ENCODE assay signal across 28 cellular contexts in the genomic region with DNA sequence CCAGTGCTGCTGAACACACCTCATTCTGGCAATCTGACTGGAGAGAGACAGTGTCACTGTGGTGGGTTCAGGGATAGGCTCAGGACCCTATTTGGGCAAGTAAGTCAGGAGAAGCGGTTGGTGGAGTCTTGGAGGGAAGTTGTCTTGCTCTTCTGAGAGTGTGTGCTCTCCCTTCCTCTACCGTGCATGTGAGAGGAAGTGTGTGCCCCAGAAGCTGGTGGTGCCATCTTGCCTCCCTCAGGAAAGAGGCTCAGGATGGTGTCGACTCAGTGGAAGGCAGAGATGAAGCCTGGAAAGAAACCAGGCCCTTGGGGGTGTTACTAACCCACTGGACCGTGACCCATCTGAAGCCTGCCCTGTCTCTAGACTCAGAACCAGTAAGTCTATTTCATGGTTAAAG. TPM values are rescaled to one million over a fixed set of nuclear protein-coding genes. Genes with fewer than 3 reads are reported as not detected.
"Had no signal": no experiment of that assay in that cellular context is flagged by ENCODE, and none has a peak within 500 bp of the region (broad histone marks: within the 10 kb centered on the region; RNA-seq: fewer than 3 reads in every experiment).

No MANE protein-coding gene starts in this region.

- H3K9me3 ChIP-seq: SJSA1 had no signal

- H3K4me3 ChIP-seq: adrenal gland, breast epithelium, SJSA1 had no signal

- DNase-seq: activated B cell treated with CpG ODN at 0.5 μM for 24 hours; activated CD4-positive, alpha-beta T cell treated with anti-CD3 and anti-CD28 coated beads for 1 hour; activated CD4-positive, alpha-beta T cell treated with anti-CD3 and anti-CD28 coated beads, Interleukin-2, amount 10 ng/mL, durations not matched to agents 24 days and 14 days; activated CD4-positive, alpha-beta T cell treated with anti-CD3 and anti-CD28 coated beads, Interleukin-2, amount 50 U/mL, for 48 hours; activated naive CD4-positive, alpha-beta T cell treated with anti-CD3 and anti-CD28 coated beads, Interleukin-2, amount 50 U/mL, for 16 hours; activated naive CD8-positive, alpha-beta T cell treated with anti-CD3 and anti-CD28 coated beads, Interleukin-2, amount 10 ng/mL, durations not matched to agents 7 days and 5 days; activated T-cell treated with anti-CD3 and anti-CD28 coated beads, Interleukin-2, amount 50 U/mL, for 72 hours; adrenal gland; aorta; central memory CD4-positive, alpha-beta T cell; KG1; NCI-H1092 treated with DMSO at 0.1 percent for 48 hours; NCI-H1417 treated with DMSO at 0.1 percent for 48 hours; NCI-H1694; NCI-H2029 treated with DMSO at 0.1 percent for 48 hours; NCI-H345; NCI-H510A; NCI-H526 treated with DMSO at 0.1 percent for 48 hours; Right ventricle myocardium superior; T-helper 9 cell had no signal

- H3K27ac ChIP-seq: adrenal gland, RWPE1, SJSA1 had no signal

- FAIRE-seq: TTC549 had no signal

- ATAC-seq: activated T-cell treated with anti-CD3 and anti-CD28 coated beads, Interleukin-2, amount 50 U/mL, for 72 hours; SK-N-SH treated with all-trans-retinoic acid at 6 μM for 48 hours had no signal

- H3K4me1 ChIP-seq: adrenal gland had no signal

- H3K27me3 ChIP-seq: adrenal gland, breast epithelium, SJSA1 had no signal

- H3K36me3 ChIP-seq: breast epithelium, SJSA1 had no signal

RNA-seq across cellular contexts. Expression of a gene that starts 6.8 kb away (rescaled TPM):
- total RNA-seq: activated B cell treated with CpG ODN at 0.5 μM for 24 hours; activated CD4-positive, alpha-beta T cell treated with anti-CD3 and anti-CD28 coated beads, Interleukin-2, amount 10 ng/mL, durations not matched to agents 24 days and 14 days; activated CD8-positive, alpha-beta memory T cell treated with anti-CD3 and anti-CD28 coated beads for 36 hours; activated naive CD8-positive, alpha-beta T cell treated with anti-CD3 and anti-CD28 coated beads, Interleukin-2, amount 10 ng/mL, durations not matched to agents 7 days and 5 days; MCF 10A; OCI-LY7 had no signal
